ENCODE assay signal across 4 cellular contexts in the genomic region with DNA sequence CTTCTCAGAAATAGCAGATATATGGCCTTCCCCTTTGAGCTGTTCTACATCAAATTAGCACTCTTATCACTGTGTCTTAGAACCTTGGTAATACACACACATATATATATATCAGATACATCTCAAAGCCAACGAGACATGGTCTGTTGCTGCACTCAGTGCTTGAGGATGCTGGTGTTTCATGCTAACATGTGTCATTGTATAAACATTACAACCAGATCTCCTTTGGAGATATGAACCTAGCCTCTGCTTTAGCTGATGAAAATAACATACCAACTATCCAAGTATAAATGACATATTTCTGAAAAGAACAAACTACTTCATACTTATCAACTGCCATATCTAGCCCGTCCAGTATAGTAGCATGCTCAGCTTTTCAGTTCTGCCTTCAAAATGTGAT.
"Had no signal": no experiment of that assay in that cellular context is flagged by ENCODE, and none has a peak within 500 bp of the region (broad histone marks: within the 10 kb centered on the region; RNA-seq: fewer than 3 reads in every experiment).

No MANE protein-coding gene starts in this region.

- H3K4me2 ChIP-seq: GM23338 had no signal

- H3K4me3 ChIP-seq: GM23338 had no signal

- DNase-seq: H9, HCEC 1CT, IMR-90 had no signal
